In genomic region chr22:39040538-39041296, GRCh38 we compare ENCODE assay signal across 8 cellular contexts. TPM values are rescaled to one million over a fixed set of nuclear protein-coding genes. Genes with fewer than 3 reads are reported as not detected.
A peak's percentile ranks its signal among the peaks of the same experiment; 100 is the strongest.
DNase-seq lines count a peak whose midpoint lies in the region; ATAC-seq, FAIRE-seq and TF ChIP-seq lines count a peak whose summit lies in the region.
"Not testable (repeated sequence)": the region's sequence is repeated elsewhere in the genome, so short reads cannot be mapped to it uniquely, and the experiment has no call there.

Gene APOBEC3F (plus strand): TSS chr22:39040864. CDS start chr22:39040961, 97 bp downstream.

- DNase-seq in GM18507 (ENCODE audit: extremely low spot score, insufficient read length, low read depth); vagina (ENCODE audit: extremely low spot score in 2 of 2): not testable (repeated sequence)
- DNase-seq in NCI-H146 (lab: John Stamatoyannopoulos, UW) (peak; percentile 51), MCF 10A (ENCODE audit: unreplicated experiment) (peak; percentile 64), sciatic nerve (ENCODE audit: low spot score) (peak; percentile 69)

- TF ChIP-seq CTCF in MCF 10A (IDR thresholded peaks at IDR 0.05; ENCODE audit: unreplicated experiment); vagina (IDR thresholded peaks at IDR 0.05): not testable (repeated sequence)

- peak within 1 kb of the TSS; percentile 96 for H3K27ac ChIP-seq in vagina

- not testable (repeated sequence) for H3K9me3 Mint-ChIP-seq in MCF 10A (ENCODE audit: unreplicated experiment)

- BruUV-seq in MCF 10A (replicated peaks; lab: Mats Ljungman, UMichigan), result not testable (repeated sequence)

- not testable (repeated sequence) for H3K27me3 ChIP-seq in vagina

- peak in 1 of 2 donors; percentile 27 for TF ChIP-seq POLR2A in vagina (IDR thresholded peaks at IDR 0.05)

- H3K4me3 ChIP-seq in iPS-11a (ENCODE audit: low read depth, low read length) (peak within 1 kb of the TSS; percentile 8), vagina (peak within 1 kb of the TSS; percentile 72 to 73)

- intact Hi-C loops in MCF 10A (cut with micrococcal nuclease); sciatic nerve (cut with DNase I); vagina (cut with DNase I): not testable (repeated sequence)

- ATAC-seq in HG02763 (IDR thresholded peaks at IDR 0.05; ENCODE audit: unreplicated experiment) (peak; percentile 92), sciatic nerve (peak; percentile 96)
- ATAC-seq in activated CD4-positive, CD25-positive, alpha-beta regulatory T cell treated with anti-CD3 and anti-CD28 coated beads, Interleukin-2, amount 50 U/mL, for 24 hours, result peak; percentile 93 to 95

- H3K9me3 ChIP-seq in vagina, result not testable (repeated sequence)

- not testable (repeated sequence) for H3K27me3 Mint-ChIP-seq in MCF 10A (ENCODE audit: insufficient read depth, unreplicated experiment)

- H3K4me1 ChIP-seq in vagina, result peaks cover 20% of the 10 kb centered on the region

- H3K4me3 Mint-ChIP-seq in MCF 10A (ENCODE audit: unreplicated experiment), result peak within 1 kb of the TSS; percentile 69

- H3K4me1 Mint-ChIP-seq in MCF 10A (ENCODE audit: insufficient read depth, unreplicated experiment), result not testable (repeated sequence)

- FAIRE-seq in GM18507 (lab: Jason Lieb, UNC), result peak; percentile 97

- H3K36me3 Mint-ChIP-seq in MCF 10A (ENCODE audit: insufficient read depth, unreplicated experiment), result not testable (repeated sequence)

- POLR2A ChIA-PET in MCF 10A (lab: Yijun Ruan, JAX), result not testable (repeated sequence)

- CTCF ChIA-PET in MCF 10A (lab: Yijun Ruan, JAX), result not testable (repeated sequence)

- H3K36me3 ChIP-seq in vagina, result not testable (repeated sequence)

- peak within 1 kb of the TSS; percentile 60 for H3K27ac Mint-ChIP-seq in MCF 10A (ENCODE audit: low read depth, unreplicated experiment)

RNA-seq across cellular contexts. Expression of gene APOBEC3F, which starts in this region (rescaled TPM):
- total RNA-seq in MCF 10A (2022), result 1.3 and 1.4 TPM in 2 replicates
- 12.3 TPM for total RNA-seq in sciatic nerve
- 2.7 TPM for total RNA-seq in vagina
